18 cellular contexts compared by ENCODE assay signal in the genomic region with DNA sequence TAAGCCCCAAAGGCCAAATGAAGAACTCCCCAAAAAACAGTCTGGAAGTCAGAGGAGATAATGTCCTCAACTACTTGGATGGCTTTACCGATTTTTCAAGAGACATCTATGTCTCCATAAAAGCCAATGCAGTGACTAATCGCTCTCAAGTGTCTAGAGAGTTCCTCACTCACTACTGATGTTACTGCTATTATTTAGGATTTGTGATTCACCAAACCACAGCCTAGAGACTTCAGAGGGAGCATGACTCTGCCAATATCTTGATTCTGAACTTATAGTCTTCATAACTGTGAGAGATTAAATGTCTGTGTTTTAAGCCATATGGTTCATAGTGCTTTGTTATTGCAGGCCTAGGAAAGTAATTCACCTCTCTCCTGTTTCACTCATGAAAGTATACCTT.
DNase-seq lines count a peak whose midpoint lies in the region; ATAC-seq, FAIRE-seq and TF ChIP-seq lines count a peak whose summit lies in the region.
"Had no signal": no experiment of that assay in that cellular context is flagged by ENCODE, and none has a peak within 500 bp of the region (broad histone marks: within the 10 kb centered on the region; RNA-seq: fewer than 3 reads in every experiment).

No MANE protein-coding gene starts in this region.

- FAIRE-seq in H54 (lab: Jason Lieb, UNC), result peak; percentile 85

- no peak overlapping the region for H3K4me3 ChIP-seq in RWPE2 (ENCODE audit: severe bottlenecking)
- no peak overlapping the region for H3K4me3 ChIP-seq in fibroblast of mammary gland (ENCODE audit: control insufficient read depth, low read depth, low read length)
- H3K4me3 ChIP-seq: coronary artery, esophagus muscularis mucosa, lung, right atrium auricular region, vagina had no signal

- no peak overlapping the region for H3K4me3 Mint-ChIP-seq in activated CD4-positive, alpha-beta memory T cell treated with anti-CD3 and anti-CD28 coated beads, Interleukin-2, amount 10 ng/mL, durations not matched to agents 7 days and 5 days
- H3K4me3 Mint-ChIP-seq: WTC11 had no signal

- H3K4me1 ChIP-seq in RWPE2 (ENCODE audit: insufficient read depth, poor library complexity, severe bottlenecking), result no peaks in the 10 kb centered on the region
- H3K4me1 ChIP-seq: esophagus muscularis mucosa, right atrium auricular region, vagina had no signal

- no peak overlapping the region for H3K27ac ChIP-seq in RWPE2 (ENCODE audit: poor library complexity, severe bottlenecking)
- H3K27ac ChIP-seq: coronary artery, esophagus muscularis mucosa, right atrium auricular region, vagina had no signal

- no peak for TF ChIP-seq POLR2A in H54 (IDR thresholded peaks at IDR 0.05; ENCODE audit: low read depth, low read length)

- CTCF ChIA-PET in activated CD4-positive, alpha-beta memory T cell treated with anti-CD3 and anti-CD28 coated beads, Interleukin-2, amount 10 ng/mL, durations not matched to agents 7 days and 5 days (lab: Charles Lee), result no interaction called here

- H3K36me3 Mint-ChIP-seq in activated CD4-positive, alpha-beta memory T cell treated with anti-CD3 and anti-CD28 coated beads, Interleukin-2, amount 10 ng/mL, durations not matched to agents 7 days and 5 days (ENCODE audit: low read depth), result no peaks in the 10 kb centered on the region

- no peaks in the 10 kb centered on the region for H3K9me3 ChIP-seq in RWPE2 (ENCODE audit: severe bottlenecking)
- H3K9me3 ChIP-seq: esophagus muscularis mucosa, right atrium auricular region, vagina had no signal

- H3K27ac Mint-ChIP-seq in activated CD4-positive, alpha-beta memory T cell treated with anti-CD3 and anti-CD28 coated beads, Interleukin-2, amount 10 ng/mL, durations not matched to agents 7 days and 5 days, result no peak overlapping the region
- H3K27ac Mint-ChIP-seq: WTC11 had no signal

- no peaks in the 10 kb centered on the region for H3K27me3 ChIP-seq in RWPE2 (ENCODE audit: insufficient read depth, poor library complexity, severe bottlenecking)
- H3K27me3 ChIP-seq: esophagus muscularis mucosa, right atrium auricular region, vagina had no signal

- no peaks in the 10 kb centered on the region for H3K36me3 ChIP-seq in RWPE2 (ENCODE audit: low read depth)
- H3K36me3 ChIP-seq: esophagus muscularis mucosa, right atrium auricular region, vagina had no signal

- POLR2A ChIA-PET in activated CD4-positive, alpha-beta memory T cell treated with anti-CD3 and anti-CD28 coated beads, Interleukin-2, amount 10 ng/mL, durations not matched to agents 7 days and 5 days (lab: Charles Lee), result no interaction called here

- H3K9me3 Mint-ChIP-seq in activated CD4-positive, alpha-beta memory T cell treated with anti-CD3 and anti-CD28 coated beads, Interleukin-2, amount 10 ng/mL, durations not matched to agents 7 days and 5 days, result no peaks in the 10 kb centered on the region

- H3K4me1 Mint-ChIP-seq in activated CD4-positive, alpha-beta memory T cell treated with anti-CD3 and anti-CD28 coated beads, Interleukin-2, amount 10 ng/mL, durations not matched to agents 7 days and 5 days, result no peaks in the 10 kb centered on the region

- TF ChIP-seq CTCF in RWPE2 (IDR thresholded peaks at IDR 0.05; ENCODE audit: poor library complexity, severe bottlenecking) (no peak), fibroblast of mammary gland (conservative IDR thresholded peaks at IDR 0.05; ENCODE audit: control insufficient read depth, insufficient read depth, low read depth, low read length) (no peak)

- peak; percentile 99 for ATAC-seq in RWPE2 (ENCODE audit: low read depth)
- ATAC-seq in HG03520 (IDR thresholded peaks at IDR 0.05; ENCODE audit: unreplicated experiment), result no peak
- ATAC-seq in GM21723 (IDR thresholded peaks at IDR 0.05; ENCODE audit: unreplicated experiment), result no peak
- ATAC-seq: WTC11 had no signal

- DNase-seq in H54 (ENCODE audit: insufficient read length, low spot score) (peak; percentile 43), RWPE2 (ENCODE audit: low spot score) (no peak), fibroblast of mammary gland (ENCODE audit: low read depth) (peak; percentile 88)
- no peak for DNase-seq in activated CD4-positive, alpha-beta memory T cell treated with anti-CD3 and anti-CD28 coated beads, Interleukin-2, amount 10 ng/mL, durations not matched to agents 7 days and 5 days
- no peak for DNase-seq in activated CD8-positive, alpha-beta memory T cell treated with anti-CD3 and anti-CD28 coated beads, Interleukin-2, amount 50 U/mL, for 4 hours
- DNase-seq: activated CD8-positive, alpha-beta memory T cell treated with anti-CD3 and anti-CD28 coated beads, Interleukin-2, amount 50 U/mL, for 48 hours; Caco-2; NCI-H1417; NCI-H2227 treated with DMSO at 0.1 percent for 48 hours; stimulated activated naive CD4-positive, alpha-beta T cell had no signal

- peaks cover 4% of the 10 kb centered on the region for H3K27me3 Mint-ChIP-seq in activated CD4-positive, alpha-beta memory T cell treated with anti-CD3 and anti-CD28 coated beads, Interleukin-2, amount 10 ng/mL, durations not matched to agents 7 days and 5 days

Comparison
In these comparisons a context has a peak if more than half of its experiments do, and no peak if none do; other contexts are left out.
1. DNase-seq: peak in H54 (single experiment) and fibroblast of mammary gland (single experiment); none in RWPE2 (single experiment), activated CD4-positive, alpha-beta memory T cell treated with anti-CD3 and anti-CD28 coated beads, Interleukin-2, amount 10 ng/mL, durations not matched to agents 7 days and 5 days (single experiment) and activated CD8-positive, alpha-beta memory T cell treated with anti-CD3 and anti-CD28 coated beads, Interleukin-2, amount 50 U/mL, for 4 hours (single experiment).